ENCODE assay signal across 26 cellular contexts in genomic region chr10:118307768-118308347, GRCh38.
"Had no signal": no experiment of that assay in that cellular context is flagged by ENCODE, and none has a peak within 500 bp of the region (broad histone marks: within the 10 kb centered on the region; RNA-seq: fewer than 3 reads in every experiment).

No MANE protein-coding gene starts in this region.

- H3K4me3 ChIP-seq: cardiac muscle cell, left lung, lung, mucosa of descending colon, right lobe of liver, SK-N-MC, thyroid gland had no signal

- H3K27ac ChIP-seq: cardiac muscle cell, left lung, neutrophil, right lobe of liver, SK-N-MC, thyroid gland had no signal

- H3K27ac Mint-ChIP-seq: activated B cell treated with CpG ODN at 0.5 μM for 24 hours; activated CD8-positive, alpha-beta memory T cell treated with anti-CD3 and anti-CD28 coated beads, Interleukin-2, amount 10 ng/mL, durations not matched to agents 7 days and 5 days; activated CD8-positive, alpha-beta T cell treated with anti-CD3 and anti-CD28 coated beads, Interleukin-2, amount 10 ng/mL, durations not matched to agents 7 days and 5 days; activated naive CD8-positive, alpha-beta T cell; endodermal cell; stimulated activated naive CD8-positive, alpha-beta T cell treated with anti-CD3 and anti-CD28 coated beads, Interleukin-15, Interleukin-2, amounts not matched to agents 100 ng/mL and 50 ng/mL, for 24 hours; T-helper 17 cell had no signal

- H3K9me3 Mint-ChIP-seq: activated B cell treated with CpG ODN at 0.5 μM for 24 hours; brain; endodermal cell; nephron progenitor cell; stimulated activated naive CD8-positive, alpha-beta T cell treated with anti-CD3 and anti-CD28 coated beads, Interleukin-15, Interleukin-2, amounts not matched to agents 100 ng/mL and 50 ng/mL, for 24 hours had no signal

- ATAC-seq: activated CD8-positive, alpha-beta memory T cell treated with anti-CD3 and anti-CD28 coated beads, Interleukin-2, amount 10 ng/mL, durations not matched to agents 7 days and 5 days; activated CD8-positive, alpha-beta T cell treated with anti-CD3 and anti-CD28 coated beads, Interleukin-2, amount 10 ng/mL, durations not matched to agents 7 days and 5 days; esophagus mucosa; left lung; mucosa of descending colon; T-helper 17 cell had no signal

- H3K27me3 ChIP-seq: cardiac muscle cell, left lung, neutrophil, right lobe of liver, thyroid gland had no signal

- H3K9me3 ChIP-seq: left lung, mucosa of descending colon, neutrophil, right lobe of liver, thyroid gland had no signal

- H3K4me1 ChIP-seq: left lung, thyroid gland had no signal

- H3K4me1 Mint-ChIP-seq: activated B cell treated with CpG ODN at 0.5 μM for 24 hours; activated CD8-positive, alpha-beta memory T cell treated with anti-CD3 and anti-CD28 coated beads, Interleukin-2, amount 10 ng/mL, durations not matched to agents 7 days and 5 days; endodermal cell; nephron progenitor cell had no signal

- H3K27me3 Mint-ChIP-seq: activated B cell treated with CpG ODN at 0.5 μM for 24 hours; activated CD8-positive, alpha-beta memory T cell treated with anti-CD3 and anti-CD28 coated beads, Interleukin-2, amount 10 ng/mL, durations not matched to agents 7 days and 5 days; activated naive CD8-positive, alpha-beta T cell; brain; stimulated activated naive CD8-positive, alpha-beta T cell treated with anti-CD3 and anti-CD28 coated beads, Interleukin-15, Interleukin-2, amounts not matched to agents 100 ng/mL and 50 ng/mL, for 24 hours; T-helper 17 cell had no signal

- DNase-seq: activated B cell treated with CpG ODN at 0.5 μM for 24 hours; activated CD4-positive, alpha-beta T cell treated with anti-CD3 and anti-CD28 coated beads, Interleukin-2, amount 50 U/mL, for 1 hour; activated CD8-positive, alpha-beta memory T cell treated with anti-CD3 and anti-CD28 coated beads, Interleukin-2, amount 10 ng/mL, durations not matched to agents 7 days and 5 days; activated CD8-positive, alpha-beta T cell treated with anti-CD3 and anti-CD28 coated beads, Interleukin-2, amount 10 ng/mL, durations not matched to agents 7 days and 5 days; activated effector memory CD4-positive, alpha-beta T cell treated with Interleukin-2 at 50 U/mL for 16 hours; activated naive CD4-positive, alpha-beta T cell treated with Interleukin-2 at 50 U/mL for 16 hours; activated T-cell treated with anti-CD3 and anti-CD28 coated beads, Interleukin-2, amount 50 U/mL, for 48 hours; aorta; left lung; mucosa of descending colon; nephron progenitor cell; right lobe of liver; stimulated activated CD4-positive, alpha-beta T cell treated with anti-CD3 and anti-CD28 coated beads, Interleukin-12 subunit alpha, Interleukin-12 subunit beta, amount 100 ng/mL, for 4 hours; stimulated activated CD4-positive, alpha-beta T cell treated with anti-CD3 and anti-CD28 coated beads, Interleukin-4, amount 100 ng/mL, for 1 hour; substantia nigra; T-helper 17 cell; thyroid gland had no signal

- H3K4me3 Mint-ChIP-seq: activated B cell treated with CpG ODN at 0.5 μM for 24 hours; activated CD8-positive, alpha-beta memory T cell treated with anti-CD3 and anti-CD28 coated beads, Interleukin-2, amount 10 ng/mL, durations not matched to agents 7 days and 5 days; activated CD8-positive, alpha-beta T cell treated with anti-CD3 and anti-CD28 coated beads, Interleukin-2, amount 10 ng/mL, durations not matched to agents 7 days and 5 days; activated naive CD8-positive, alpha-beta T cell; brain; endodermal cell; nephron progenitor cell; stimulated activated naive CD8-positive, alpha-beta T cell treated with anti-CD3 and anti-CD28 coated beads, Interleukin-15, Interleukin-2, amounts not matched to agents 100 ng/mL and 50 ng/mL, for 24 hours; T-helper 17 cell had no signal
